Comparison of ENCODE assay signal across 26 cellular contexts in the genomic region with DNA sequence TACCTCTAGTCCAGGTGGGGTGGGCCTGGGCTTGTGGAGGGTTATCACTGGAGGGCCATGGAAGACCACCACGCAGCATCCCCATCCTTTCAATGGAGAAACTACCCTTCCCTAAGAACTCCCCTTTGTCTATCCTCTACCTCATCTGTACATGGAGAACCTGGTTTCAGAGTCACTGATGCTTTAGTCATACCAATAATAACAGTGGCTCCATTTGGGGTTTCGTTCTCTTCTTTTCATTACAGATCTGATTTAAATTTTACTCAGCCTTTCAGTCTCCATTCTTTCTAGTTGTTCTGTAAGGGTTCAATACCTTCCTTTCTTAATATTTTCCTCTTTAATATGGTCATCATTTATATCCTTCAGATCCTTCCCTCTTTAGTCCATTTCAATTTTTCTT.
"Had no signal": no experiment of that assay in that cellular context is flagged by ENCODE, and none has a peak within 500 bp of the region (broad histone marks: within the 10 kb centered on the region; RNA-seq: fewer than 3 reads in every experiment).

No MANE protein-coding gene starts in this region.

- DNase-seq: effector CD4-positive, alpha-beta T cell; endodermal cell; erythroblast; foreskin melanocyte; head of caudate nucleus; kidney; left cardiac atrium; left ventricle myocardium inferior; mesenchymal stem cell; midbrain; nucleus accumbens; ovary; sigmoid colon; stimulated activated CD4-positive, alpha-beta T cell treated with anti-CD3 and anti-CD28 coated beads, Interleukin-2, amount 100 ng/mL, for 24 hours; stimulated activated CD4-positive, alpha-beta T cell treated with anti-CD3 and anti-CD28 coated beads, Interleukin-4, amount 100 ng/mL, for 4 hours; stimulated activated naive CD4-positive, alpha-beta T cell treated with Interleukin-2 at 50 U/mL for 16 hours; tibial artery; upper lobe of left lung; uterus had no signal

- H3K27me3 ChIP-seq: hepatocyte, neural progenitor cell, ovary, right atrium auricular region, sigmoid colon, tibial artery, upper lobe of left lung, uterus had no signal

- FAIRE-seq: endothelial cell of umbilical vein, kidney had no signal

- H3K4me3 ChIP-seq: hepatocyte, left ventricle myocardium inferior, lung, neural progenitor cell, ovary, right atrium auricular region, sigmoid colon, skin epidermis, tibial artery, upper lobe of left lung, uterus had no signal

- H3K27ac ChIP-seq: hepatocyte, left ventricle myocardium inferior, neural progenitor cell, ovary, right atrium auricular region, sigmoid colon, skin epidermis, tibial artery, upper lobe of left lung, uterus had no signal

- H3K27ac Mint-ChIP-seq: endodermal cell; natural killer cell treated with Interleukin-12 subunit alpha and Interleukin-12 subunit beta and Interleukin-15 and Interleukin-18, amount 100 ng/mL, for 72 hours; neural progenitor cell had no signal

- H3K79me2 ChIP-seq: hepatocyte had no signal

- H3K4me3 Mint-ChIP-seq: endodermal cell; natural killer cell treated with Interleukin-12 subunit alpha and Interleukin-12 subunit beta and Interleukin-15 and Interleukin-18, amount 100 ng/mL, for 72 hours; neural progenitor cell had no signal

- H3K4me2 ChIP-seq: hepatocyte, neural progenitor cell had no signal

- ATAC-seq: left cardiac atrium had no signal

- H3K9me3 ChIP-seq: ovary, right atrium auricular region, sigmoid colon, tibial artery, uterus had no signal

- H3K9ac ChIP-seq: neural progenitor cell had no signal

- H3K27me3 Mint-ChIP-seq: natural killer cell treated with Interleukin-12 subunit alpha and Interleukin-12 subunit beta and Interleukin-15 and Interleukin-18, amount 100 ng/mL, for 72 hours had no signal

- H2AFZ ChIP-seq: hepatocyte, neural progenitor cell had no signal

- H3K36me3 ChIP-seq: ovary, uterus had no signal
